In the genomic region with DNA sequence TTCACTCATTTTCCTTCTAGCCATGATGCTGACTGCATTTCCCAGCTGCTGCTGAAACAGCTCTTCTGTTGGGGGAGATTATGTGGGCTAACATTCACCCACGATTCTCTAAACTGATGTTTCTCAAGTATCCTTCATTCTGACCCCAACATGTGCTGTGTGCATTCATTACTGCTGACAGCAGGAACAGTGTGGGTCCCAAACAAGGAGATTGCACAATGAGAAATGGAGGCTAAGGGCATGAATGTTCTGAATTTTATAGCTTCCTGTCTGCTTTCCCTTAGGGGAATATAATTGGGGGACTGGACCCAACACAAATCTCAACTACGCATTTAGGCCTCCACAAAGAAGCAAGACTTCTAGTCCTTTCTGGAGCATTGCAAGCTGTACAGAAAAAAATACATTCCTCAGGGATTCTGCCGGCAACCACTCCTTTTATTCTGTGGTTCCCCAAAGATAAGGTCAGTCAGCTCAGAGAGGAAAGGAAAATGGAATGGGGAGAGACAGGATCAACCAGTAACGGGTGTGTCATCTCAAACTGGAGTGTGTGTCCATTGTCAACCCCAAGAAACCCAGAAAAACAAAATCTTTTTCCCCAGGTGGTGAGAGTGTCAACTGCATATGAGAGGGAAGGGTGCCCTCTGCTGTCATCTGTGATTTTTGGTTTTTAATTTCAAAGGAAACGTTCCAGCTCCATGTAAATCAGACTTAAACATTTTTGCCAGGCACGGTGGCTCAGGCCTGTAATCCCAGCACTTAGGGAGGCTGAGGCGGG, we compare ENCODE assay signal across 8 cellular contexts.
A peak's percentile ranks its signal among the peaks of the same experiment; 100 is the strongest.
DNase-seq lines count a peak whose midpoint lies in the region; ATAC-seq and TF ChIP-seq lines count a peak whose summit lies in the region.

No MANE protein-coding gene starts in this region.

- peak overlapping the region; percentile 53 for H3K9ac ChIP-seq in SU-DHL-6 (ENCODE audit: low read length)

- peak overlapping the region; percentile 70 for H3K4me2 ChIP-seq in SU-DHL-6 (ENCODE audit: low read depth, low read length, poor library complexity, severe bottlenecking)

- H2AFZ ChIP-seq in SU-DHL-6 (ENCODE audit: low read depth, low read length, severe bottlenecking): peak overlapping the region; percentile 14

- no peaks in the 10 kb centered on the region for H4K20me1 ChIP-seq in SU-DHL-6 (ENCODE audit: low read depth, low read length)

- no peaks in the 10 kb centered on the region for H3K9me3 ChIP-seq in SU-DHL-6 (ENCODE audit: insufficient read depth, low read length)

- H3K9me2 ChIP-seq in SU-DHL-6 (replicated peaks; ENCODE audit: insufficient read depth, low read length): no peaks in the 10 kb centered on the region

- H3F3A ChIP-seq in SU-DHL-6 (ENCODE audit: insufficient read depth): peaks cover 11% of the 10 kb centered on the region

- H3K27ac ChIP-seq in SU-DHL-6 (ENCODE audit: low read depth, low read length) (peak overlapping the region; percentile 99), caudate nucleus (ENCODE audit: low read depth, low read length) (peak overlapping the region; percentile 79)

- H3K4me3 ChIP-seq in NB4 (ENCODE audit: low read depth, low read length): no peak overlapping the region
- peak overlapping the region; percentile 38 for H3K4me3 ChIP-seq in SU-DHL-6 (ENCODE audit: insufficient read depth, low read length, poor library complexity, severe bottlenecking)

- no peak for TF ChIP-seq POLR2A in NB4 (IDR thresholded peaks at IDR 0.05; ENCODE audit: extremely low read depth, insufficient read length)

- H3K36me3 ChIP-seq in SU-DHL-6 (ENCODE audit: low read length): no peaks in the 10 kb centered on the region

- TF ChIP-seq CTCF in NB4 (IDR thresholded peaks at IDR 0.05; ENCODE audit: low read depth, low read length) (peak; percentile 32), SU-DHL-6 (IDR thresholded peaks at IDR 0.05; ENCODE audit: insufficient read depth, low read length, poor library complexity, severe bottlenecking) (peak; percentile 15)

- DNase-seq in COR-L47 (lab: John Stamatoyannopoulos, UW) (peak; percentile 53), NB4 (ENCODE audit: low read depth) (peak; percentile 78), caudate nucleus (lab: John Stamatoyannopoulos, UW) (peak in 23 of 61 donors; percentile 1 to 57 (median 19)), islet precursor cell (peak; percentile 86), smooth muscle cell of the brain vasculature (ENCODE audit: low read depth, low spot score) (peak; percentile 41), cerebellar nuclear complex (lab: John Stamatoyannopoulos, UW) (no peak)

- H3K79me2 ChIP-seq in SU-DHL-6 (ENCODE audit: insufficient read depth, low read length): no peaks in the 10 kb centered on the region

- no peaks in the 10 kb centered on the region for H3K27me3 ChIP-seq in SU-DHL-6 (ENCODE audit: low read length)

- ATAC-seq in GM19468 (IDR thresholded peaks at IDR 0.05; ENCODE audit: extremely low read depth, unreplicated experiment): peak; percentile 50

Comparison
In these comparisons a context has a peak if more than half of its experiments do, and no peak if none do; other contexts are left out.
1. DNase-seq: peak in COR-L47 (single experiment), NB4 (single experiment), islet precursor cell (single experiment) and smooth muscle cell of the brain vasculature (single experiment); none in cerebellar nuclear complex (0 of 2).